ENCODE assay signal across 9 cellular contexts in the genomic region with DNA sequence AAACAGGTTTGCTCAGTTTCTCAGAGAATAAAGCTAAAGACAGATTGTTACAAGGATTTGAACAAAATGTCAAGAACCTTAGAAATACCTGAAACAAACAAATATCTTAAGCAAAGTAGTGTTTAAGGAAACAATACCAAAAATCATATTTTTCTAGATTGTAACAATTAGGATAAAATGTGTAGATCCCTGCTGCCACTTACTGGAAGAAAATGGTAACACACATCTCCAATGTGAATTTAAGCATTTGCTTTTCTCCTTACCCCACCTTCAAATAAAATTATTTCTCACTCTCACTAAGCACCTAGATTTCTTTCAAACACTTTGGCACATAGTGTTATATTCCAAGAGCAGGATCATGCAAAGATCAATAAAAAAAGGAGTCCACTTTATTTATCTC. TPM values are rescaled to one million over a fixed set of nuclear protein-coding genes. Genes with fewer than 3 reads are reported as not detected.
DNase-seq lines count a peak whose midpoint lies in the region; ATAC-seq and TF ChIP-seq lines count a peak whose summit lies in the region.
"Had no signal": no experiment of that assay in that cellular context is flagged by ENCODE, and none has a peak within 500 bp of the region (broad histone marks: within the 10 kb centered on the region; RNA-seq: fewer than 3 reads in every experiment).

No MANE protein-coding gene starts in this region.

- in situ Hi-C loops in G401 (cut with HindIII; ENCODE audit: low sequenced_read_pairs), result no loop called here
- in situ Hi-C loops in T47D (cut with HindIII; ENCODE audit: low pct_unique_long_range_greater_than_20kb, low sequenced_read_pairs), result no loop called here

- H3K4me1 Mint-ChIP-seq in neural crest cell, result no peaks in the 10 kb centered on the region

- no peak for ATAC-seq in gastroesophageal sphincter

- no peak overlapping the region for H3K27ac ChIP-seq in gastroesophageal sphincter

- TF ChIP-seq POLR2A in gastroesophageal sphincter (IDR thresholded peaks at IDR 0.05), result no peak

- no peak overlapping the region for H3K4me3 ChIP-seq in gastroesophageal sphincter
- H3K4me3 ChIP-seq: lung had no signal

- H3K36me3 ChIP-seq in gastroesophageal sphincter, result peaks cover 0 to 74% of the 10 kb centered on the region in 2 donors

- no peaks in the 10 kb centered on the region for H3K9me3 ChIP-seq in gastroesophageal sphincter

- H3K27me3 Mint-ChIP-seq in neural crest cell (ENCODE audit: low read depth), result no peaks in the 10 kb centered on the region
- H3K27me3 Mint-ChIP-seq: activated T-cell treated with anti-CD3 and anti-CD28 coated beads, Interleukin-2, amount 50 U/mL, for 24 hours had no signal

- H3K4me1 ChIP-seq in gastroesophageal sphincter, result peaks cover 0 to 7% (median 0%) of the 10 kb centered on the region in 3 donors

- DNase-seq in G401 (ENCODE audit: low spot score) (peak; percentile 15), T47D (ENCODE audit: low read depth in 1 of 2, low spot score in 1 of 2) (peak; percentile 3 to 6), neural crest cell (ENCODE audit: low read depth, low spot score) (no peak), epidermal melanocyte (ENCODE audit: insufficient read length, low spot score) (no peak), NCI-H345 treated with DMSO at 0.1 percent for 48 hours (lab: John Stamatoyannopoulos, UW; ENCODE audit: unreplicated experiment) (no peak)
- DNase-seq: activated T-cell treated with anti-CD3 and anti-CD28 coated beads, Interleukin-2, amount 50 U/mL, for 24 hours had no signal

- no peak overlapping the region for H3K4me3 Mint-ChIP-seq in neural crest cell
- H3K4me3 Mint-ChIP-seq: activated T-cell treated with anti-CD3 and anti-CD28 coated beads, Interleukin-2, amount 50 U/mL, for 24 hours had no signal

- no peaks in the 10 kb centered on the region for H3K9me3 Mint-ChIP-seq in neural crest cell
- H3K9me3 Mint-ChIP-seq: activated T-cell treated with anti-CD3 and anti-CD28 coated beads, Interleukin-2, amount 50 U/mL, for 24 hours had no signal

- H3K27ac Mint-ChIP-seq in neural crest cell (ENCODE audit: unreplicated experiment), result no peak overlapping the region
- H3K27ac Mint-ChIP-seq: activated T-cell treated with anti-CD3 and anti-CD28 coated beads, Interleukin-2, amount 50 U/mL, for 24 hours had no signal

- peaks cover 18% of the 10 kb centered on the region for H3K36me3 Mint-ChIP-seq in neural crest cell (ENCODE audit: low read depth)

- TF ChIP-seq CTCF in LNCAP (IDR thresholded peaks at IDR 0.05), result peak; percentile 59
- peak; percentile 64 for TF ChIP-seq CTCF in neural crest cell (conservative IDR thresholded peaks at IDR 0.05)
- TF ChIP-seq CTCF in gastroesophageal sphincter (IDR thresholded peaks at IDR 0.05), result peak in 2 of 4 experiments; percentile 25 to 32

- H3K27me3 ChIP-seq in gastroesophageal sphincter, result no peaks in the 10 kb centered on the region

- TF ChIP-seq EP300 in gastroesophageal sphincter (IDR thresholded peaks at IDR 0.05), result no peak

RNA-seq across cellular contexts. Expression of a gene that starts 34.9 kb away (rescaled TPM):
- total RNA-seq in G401 (2014; rRNA removed; shearing (Covaris generic)), result 33.3 and 49.6 TPM in 2 replicates
- total RNA-seq in neural crest cell, result 51.5 and 52.7 TPM in 2 replicates
- 10 to 100 TPM; 62.7 to 85.8 (median 74.5) TPM for total RNA-seq in gastroesophageal sphincter

Comparison
In these comparisons a context has a peak if more than half of its experiments do, and no peak if none do; other contexts are left out.
1. DNase-seq: peak in G401 (single experiment) and T47D (2 of 2); none in neural crest cell (single experiment), epidermal melanocyte (single experiment) and NCI-H345 treated with DMSO at 0.1 percent for 48 hours (single experiment).